8 cellular contexts compared by ENCODE assay signal in genomic region chrX:133005038-133005437, GRCh38. TPM values are rescaled to one million over a fixed set of nuclear protein-coding genes. Genes with fewer than 3 reads are reported as not detected.
DNase-seq lines count a peak whose midpoint lies in the region; ATAC-seq and TF ChIP-seq lines count a peak whose summit lies in the region.

No MANE protein-coding gene starts in this region.

- no peak overlapping the region for H3K4me3 ChIP-seq in RWPE2 (ENCODE audit: severe bottlenecking)
- no peak overlapping the region for H3K4me3 ChIP-seq in vagina

- H3K27ac Mint-ChIP-seq in glutamatergic neuron (ENCODE audit: unreplicated experiment): no peak overlapping the region
- H3K27ac Mint-ChIP-seq in activated CD4-positive, alpha-beta memory T cell treated with anti-CD3 and anti-CD28 coated beads for 36 hours: no peak overlapping the region

- H3K27ac ChIP-seq in 22Rv1: no peak overlapping the region
- no peak overlapping the region for H3K27ac ChIP-seq in RWPE2 (ENCODE audit: poor library complexity, severe bottlenecking)
- H3K27ac ChIP-seq in vagina: no peak overlapping the region

- no peaks in the 10 kb centered on the region for H3K36me3 Mint-ChIP-seq in glutamatergic neuron (ENCODE audit: unreplicated experiment)
- no peaks in the 10 kb centered on the region for H3K36me3 Mint-ChIP-seq in activated CD4-positive, alpha-beta memory T cell treated with anti-CD3 and anti-CD28 coated beads for 36 hours

- POLR2A ChIA-PET in activated CD4-positive, alpha-beta memory T cell treated with anti-CD3 and anti-CD28 coated beads for 36 hours (lab: Charles Lee): no interaction called here

- no peak overlapping the region for H3K4me3 Mint-ChIP-seq in glutamatergic neuron (ENCODE audit: unreplicated experiment)
- H3K4me3 Mint-ChIP-seq in activated CD4-positive, alpha-beta memory T cell treated with anti-CD3 and anti-CD28 coated beads for 36 hours: no peak overlapping the region

- H3K36me3 ChIP-seq in RWPE2 (ENCODE audit: low read depth): no peaks in the 10 kb centered on the region
- no peaks in the 10 kb centered on the region for H3K36me3 ChIP-seq in vagina

- ATAC-seq in RWPE2 (ENCODE audit: low read depth): no peak
- ATAC-seq in GM19395 (IDR thresholded peaks at IDR 0.05; ENCODE audit: unreplicated experiment): no peak

- H3K4me1 ChIP-seq in RWPE2 (ENCODE audit: insufficient read depth, poor library complexity, severe bottlenecking) (no peaks in the 10 kb centered on the region), vagina (no peaks in the 10 kb centered on the region)

- TF ChIP-seq CTCF in 22Rv1 (IDR thresholded peaks at IDR 0.05) (peak; percentile 66), GM10266 (IDR thresholded peaks at IDR 0.05; ENCODE audit: control insufficient read depth, insufficient read depth, low read depth, missing control alignments) (peak; percentile 36), RWPE2 (IDR thresholded peaks at IDR 0.05; ENCODE audit: poor library complexity, severe bottlenecking) (peak; percentile 64), glutamatergic neuron (IDR thresholded peaks at IDR 0.05; ENCODE audit: partially characterized antibody, unreplicated experiment) (peak; percentile 68), vagina (IDR thresholded peaks at IDR 0.05) (peak in 1 of 3 experiments; percentile 25)

- H3K4me1 Mint-ChIP-seq in glutamatergic neuron (ENCODE audit: low read depth, unreplicated experiment): no peaks in the 10 kb centered on the region
- no peaks in the 10 kb centered on the region for H3K4me1 Mint-ChIP-seq in activated CD4-positive, alpha-beta memory T cell treated with anti-CD3 and anti-CD28 coated beads for 36 hours (ENCODE audit: low read depth)

- DNase-seq in GM10266 (ENCODE audit: extremely low spot score): no peak
- DNase-seq in RWPE2 (ENCODE audit: low spot score): no peak
- DNase-seq in glutamatergic neuron: no peak
- DNase-seq in EL: no peak
- DNase-seq in activated CD4-positive, alpha-beta memory T cell treated with anti-CD3 and anti-CD28 coated beads for 36 hours: no peak
- DNase-seq in vagina (ENCODE audit: extremely low spot score in 2 of 2): no peak

- CTCF ChIA-PET in activated CD4-positive, alpha-beta memory T cell treated with anti-CD3 and anti-CD28 coated beads for 36 hours (lab: Charles Lee): interaction anchor here (0.7 to 1.3 kb wide), 5 partner anchors 13 to 665 kb away, joined by 3 to 4 read pairs (median 3); no protein-coding TSS in a partner anchor

- H3K9me3 Mint-ChIP-seq in glutamatergic neuron (ENCODE audit: unreplicated experiment): no peaks in the 10 kb centered on the region
- no peaks in the 10 kb centered on the region for H3K9me3 Mint-ChIP-seq in activated CD4-positive, alpha-beta memory T cell treated with anti-CD3 and anti-CD28 coated beads for 36 hours

- intact Hi-C loops in activated CD4-positive, alpha-beta memory T cell treated with anti-CD3 and anti-CD28 coated beads for 36 hours (cut with micrococcal nuclease): no loop called here
- intact Hi-C loops in vagina (cut with DNase I): no loop called here

- no peak for TF ChIP-seq POLR2A in vagina (IDR thresholded peaks at IDR 0.05)

- H3K27me3 ChIP-seq in RWPE2 (ENCODE audit: insufficient read depth, poor library complexity, severe bottlenecking) (no peaks in the 10 kb centered on the region), vagina (no peaks in the 10 kb centered on the region)

- no peaks in the 10 kb centered on the region for H3K9me3 ChIP-seq in RWPE2 (ENCODE audit: severe bottlenecking)
- H3K9me3 ChIP-seq in vagina: no peaks in the 10 kb centered on the region

- no peaks in the 10 kb centered on the region for H3K27me3 Mint-ChIP-seq in glutamatergic neuron (ENCODE audit: unreplicated experiment)
- no peaks in the 10 kb centered on the region for H3K27me3 Mint-ChIP-seq in activated CD4-positive, alpha-beta memory T cell treated with anti-CD3 and anti-CD28 coated beads for 36 hours

RNA-seq across cellular contexts. Expression of gene HS6ST2, which starts 46.6 kb away (rescaled TPM):
- total RNA-seq in glutamatergic neuron (ENCODE audit: unreplicated experiment): 2.9 TPM
- total RNA-seq in activated CD4-positive, alpha-beta memory T cell treated with anti-CD3 and anti-CD28 coated beads for 36 hours: under 1 TPM; 0.75 to 0.81 TPM
- 0.74 TPM for total RNA-seq in vagina
